In the genomic region with DNA sequence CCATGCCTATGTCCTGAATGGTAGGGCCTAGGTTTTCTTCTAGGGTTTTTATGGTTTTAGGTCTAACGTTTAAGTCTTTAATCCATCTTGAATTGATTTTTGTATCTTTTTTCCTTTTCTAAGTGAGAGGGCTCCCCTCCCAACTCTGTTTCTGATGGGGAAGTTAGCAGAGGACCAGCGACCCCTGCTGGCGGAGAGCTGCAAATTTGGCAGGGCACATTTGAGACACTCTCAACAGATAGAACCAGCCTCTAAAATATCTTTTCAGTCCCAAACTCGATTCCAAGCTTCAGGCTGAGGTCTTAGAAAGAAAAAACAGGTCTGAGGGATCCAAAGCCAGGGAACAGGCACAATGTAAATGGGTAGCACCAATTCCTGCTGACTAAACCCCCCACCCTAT, we compare ENCODE assay signal across 9 cellular contexts. TPM values are rescaled to one million over a fixed set of nuclear protein-coding genes. Genes with fewer than 3 reads are reported as not detected.
DNase-seq lines count a peak whose midpoint lies in the region; ATAC-seq and TF ChIP-seq lines count a peak whose summit lies in the region.
"Had no signal": no experiment of that assay in that cellular context is flagged by ENCODE, and none has a peak within 500 bp of the region (broad histone marks: within the 10 kb centered on the region; RNA-seq: fewer than 3 reads in every experiment).

No MANE protein-coding gene starts in this region.

- peaks cover 18 to 28% (median 26%) of the 10 kb centered on the region in 7 donors for H3K9me3 Mint-ChIP-seq in CD14-positive monocyte

- intact Hi-C loops in CD14-positive monocyte (cut with micrococcal nuclease): no loop called here

- H3K27me3 ChIP-seq in liver (ENCODE audit: control insufficient read depth in 4 of 4, insufficient read depth in 4 of 4, low read length in 3 of 4): no peaks in the 10 kb centered on the region

- no peak overlapping the region for H3K27ac ChIP-seq in liver (ENCODE audit: low read depth in 1 of 2, low read length in 2 of 2)

- no peaks in the 10 kb centered on the region for H3K4me1 Mint-ChIP-seq in CD14-positive monocyte

- H3K27ac Mint-ChIP-seq in CD14-positive monocyte: no peak overlapping the region

- TF ChIP-seq CTCF in CD14-positive monocyte (IDR thresholded peaks at IDR 0.05) (peak; percentile 43), liver (IDR thresholded peaks at IDR 0.05; ENCODE audit: low read depth, low read length, missing input control) (peak; percentile 51)

- ATAC-seq in HG03439 (IDR thresholded peaks at IDR 0.05; ENCODE audit: unreplicated experiment) (no peak), HG03432 (IDR thresholded peaks at IDR 0.05; ENCODE audit: unreplicated experiment) (no peak)

- no peak overlapping the region for H3K4me3 ChIP-seq in liver (ENCODE audit: low read depth in 1 of 3, low read length in 3 of 3)

- no peak overlapping the region for H3K9ac ChIP-seq in liver (ENCODE audit: low read depth in 1 of 2, low read length in 2 of 2)

- DNase-seq in CD14-positive monocyte (ENCODE audit: low spot score) (no peak), HT1080 (ENCODE audit: low read depth) (peak; percentile 24), cerebellum (ENCODE audit: low spot score) (no peak), DMS114 treated with DMSO at 0.1 percent for 48 hours (lab: John Stamatoyannopoulos, UW; ENCODE audit: unreplicated experiment) (no peak)
- peak; percentile 41 for DNase-seq in activated T-cell treated with anti-CD3 and anti-CD28 coated beads, Interleukin-2, amount 50 U/mL, for 1 hour

- WGBS in liver: 49% methylated on average over 4 of the region's 4 CpGs

- no peaks in the 10 kb centered on the region for H3K36me3 Mint-ChIP-seq in CD14-positive monocyte

- peaks cover 0 to 18% (median 11%) of the 10 kb centered on the region in 4 donors for H3K4me1 ChIP-seq in liver (ENCODE audit: control insufficient read depth in 4 of 4, insufficient read depth in 4 of 4, low read length in 3 of 4)

- peaks cover 4 to 12% (median 8%) of the 10 kb centered on the region in 3 donors for H3K27me3 Mint-ChIP-seq in CD14-positive monocyte (ENCODE audit: low read depth in 3 of 3)

- TF ChIP-seq RAD21 in liver (IDR thresholded peaks at IDR 0.05): peak; percentile 50 to 72

- H3K4me3 Mint-ChIP-seq in CD14-positive monocyte: no peak overlapping the region

- H3K9me3 ChIP-seq in liver (ENCODE audit: control insufficient read depth in 4 of 4, low read length in 3 of 4): peaks cover 0 to 3% (median 0%) of the 10 kb centered on the region in 4 donors

- peaks cover 1 to 8% (median 2%) of the 10 kb centered on the region in 4 donors for H3K36me3 ChIP-seq in liver (ENCODE audit: control insufficient read depth in 4 of 4, insufficient read depth in 3 of 4, low read depth in 1 of 4, low read length in 3 of 4)

TF ChIP-seq in liver, 16 proteins besides CTCF, POLR2A, EP300 and RAD21:
- TF ChIP-seq TAF1 (conservative IDR thresholded peaks at IDR 0.05): no peak
- TF ChIP-seq HNF4G (IDR thresholded peaks at IDR 0.05): no peak
- TF ChIP-seq, protein P1, sequence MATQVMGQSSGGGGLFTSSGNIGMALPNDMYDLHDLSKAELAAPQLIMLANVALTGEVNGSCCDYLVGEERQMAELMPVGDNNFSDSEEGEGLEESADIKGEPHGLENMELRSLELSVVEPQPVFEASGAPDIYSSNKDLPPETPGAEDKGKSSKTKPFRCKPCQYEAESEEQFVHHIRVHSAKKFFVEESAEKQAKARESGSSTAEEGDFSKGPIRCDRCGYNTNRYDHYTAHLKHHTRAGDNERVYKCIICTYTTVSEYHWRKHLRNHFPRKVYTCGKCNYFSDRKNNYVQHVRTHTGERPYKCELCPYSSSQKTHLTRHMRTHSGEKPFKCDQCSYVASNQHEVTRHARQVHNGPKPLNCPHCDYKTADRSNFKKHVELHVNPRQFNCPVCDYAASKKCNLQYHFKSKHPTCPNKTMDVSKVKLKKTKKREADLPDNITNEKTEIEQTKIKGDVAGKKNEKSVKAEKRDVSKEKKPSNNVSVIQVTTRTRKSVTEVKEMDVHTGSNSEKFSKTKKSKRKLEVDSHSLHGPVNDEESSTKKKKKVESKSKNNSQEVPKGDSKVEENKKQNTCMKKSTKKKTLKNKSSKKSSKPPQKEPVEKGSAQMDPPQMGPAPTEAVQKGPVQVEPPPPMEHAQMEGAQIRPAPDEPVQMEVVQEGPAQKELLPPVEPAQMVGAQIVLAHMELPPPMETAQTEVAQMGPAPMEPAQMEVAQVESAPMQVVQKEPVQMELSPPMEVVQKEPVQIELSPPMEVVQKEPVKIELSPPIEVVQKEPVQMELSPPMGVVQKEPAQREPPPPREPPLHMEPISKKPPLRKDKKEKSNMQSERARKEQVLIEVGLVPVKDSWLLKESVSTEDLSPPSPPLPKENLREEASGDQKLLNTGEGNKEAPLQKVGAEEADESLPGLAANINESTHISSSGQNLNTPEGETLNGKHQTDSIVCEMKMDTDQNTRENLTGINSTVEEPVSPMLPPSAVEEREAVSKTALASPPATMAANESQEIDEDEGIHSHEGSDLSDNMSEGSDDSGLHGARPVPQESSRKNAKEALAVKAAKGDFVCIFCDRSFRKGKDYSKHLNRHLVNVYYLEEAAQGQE (IDR thresholded peaks at IDR 0.05): no peak
- no peak for TF ChIP-seq EGR1 (IDR thresholded peaks at IDR 0.05; ENCODE audit: low read depth in 2 of 2)
- no peak for TF ChIP-seq JUND (IDR thresholded peaks at IDR 0.05)

RNA-seq across cellular contexts. Expression of a gene that starts 32.5 kb away (rescaled TPM):
- polyA plus RNA-seq in CD14-positive monocyte: under 1 TPM; 0.30 to 0.41 TPM
- total RNA-seq in HT1080 (2014; rRNA removed; shearing (Covaris generic)): 0.07 TPM in 1 of 2 replicates, not detected in the other
- 0.20 and 0.40 TPM in 2 replicates for polyA plus RNA-seq in HT1080 (2015; cell fraction: cytosol; rRNA removed)
- 0.16 and 0.29 TPM in 2 replicates for polyA plus RNA-seq in HT1080 (2015; cell fraction: nucleus; rRNA removed)
- 10 to 100 TPM in 1 of 2 donors, 1 to 10 TPM in 1; 3.0 to 14.2 TPM for total RNA-seq in liver
- polyA plus RNA-seq in liver: 10 to 100 TPM in 1 of 2 donors, 1 to 10 TPM in 1; 3.9 to 11.1 TPM
- 6.4 TPM for total RNA-seq in cerebellum

RNA-seq across cellular contexts. Expression of a gene that starts 52.2 kb away (rescaled TPM):
- polyA plus RNA-seq in CD14-positive monocyte: not detected
- total RNA-seq in HT1080 (2014; rRNA removed; shearing (Covaris generic)): not detected in 2 replicates
- not detected in 2 replicates for polyA plus RNA-seq in HT1080 (2015; cell fraction: cytosol; rRNA removed)
- not detected in 2 replicates for polyA plus RNA-seq in HT1080 (2015; cell fraction: nucleus; rRNA removed)
- total RNA-seq in liver: not detected
- not detected for polyA plus RNA-seq in liver
- total RNA-seq in cerebellum: not detected
- total RNA-seq: dermis microvascular lymphatic vessel endothelial cell had no signal

Comparison
In these comparisons a context has a peak if more than half of its experiments do, and no peak if none do; other contexts are left out.
1. DNase-seq: peak in HT1080 (single experiment) and activated T-cell treated with anti-CD3 and anti-CD28 coated beads, Interleukin-2, amount 50 U/mL, for 1 hour (single experiment); none in CD14-positive monocyte (single experiment), cerebellum (single experiment) and DMS114 treated with DMSO at 0.1 percent for 48 hours (single experiment).